Comparison of ENCODE assay signal across 26 cellular contexts in genomic region chr9:33300546-33300945, GRCh38. TPM values are rescaled to one million over a fixed set of nuclear protein-coding genes. Genes with fewer than 3 reads are reported as not detected.
DNase-seq lines count a peak whose midpoint lies in the region; ATAC-seq, FAIRE-seq and TF ChIP-seq lines count a peak whose summit lies in the region.
"Had no signal": no experiment of that assay in that cellular context is flagged by ENCODE, and none has a peak within 500 bp of the region (broad histone marks: within the 10 kb centered on the region; RNA-seq: fewer than 3 reads in every experiment).

No MANE protein-coding gene starts in this region.

- H3K27ac ChIP-seq in right lobe of liver (no peak overlapping the region), small intestine (ENCODE audit: low read depth in 1 of 2, low read length in 1 of 2) (no peak overlapping the region)
- H3K27ac ChIP-seq: A549, sigmoid colon, tibial artery had no signal

- H3K4me3 ChIP-seq in right lobe of liver (no peak overlapping the region), small intestine (ENCODE audit: low read depth in 1 of 2, low read length in 2 of 2) (no peak overlapping the region)
- H3K4me3 ChIP-seq: A549, GM12878, sigmoid colon, tibial artery had no signal

- no peak for TF ChIP-seq POLR2A in right lobe of liver (IDR thresholded peaks at IDR 0.05)

- H3K4me1 Mint-ChIP-seq in activated naive CD8-positive, alpha-beta T cell (ENCODE audit: low read depth) = peaks cover 54% of the 10 kb centered on the region
- peaks cover 46% of the 10 kb centered on the region for H3K4me1 Mint-ChIP-seq in activated naive CD8-positive, alpha-beta T cell treated with anti-CD3 and anti-CD28 coated beads, Interleukin-2, amount 50 U/mL, for 24 hours
- H3K4me1 Mint-ChIP-seq in activated T-helper 17 cell treated with anti-CD3 and anti-CD28 coated beads, Interleukin-2, amount 50 U/mL, for 72 hours = peaks cover 30% of the 10 kb centered on the region

- no peaks in the 10 kb centered on the region for H3K27me3 ChIP-seq in right lobe of liver
- H3K27me3 ChIP-seq in small intestine (ENCODE audit: control insufficient read depth in 2 of 2, insufficient read depth in 2 of 2, low read length in 2 of 2) = no peaks in the 10 kb centered on the region
- H3K27me3 ChIP-seq: sigmoid colon, tibial artery had no signal

- H3K4me3 Mint-ChIP-seq in activated naive CD8-positive, alpha-beta T cell = peak overlapping the region; percentile 46
- H3K4me3 Mint-ChIP-seq in activated naive CD8-positive, alpha-beta T cell treated with anti-CD3 and anti-CD28 coated beads, Interleukin-2, amount 50 U/mL, for 24 hours = no peak overlapping the region
- H3K4me3 Mint-ChIP-seq in activated T-helper 17 cell treated with anti-CD3 and anti-CD28 coated beads, Interleukin-2, amount 50 U/mL, for 72 hours = no peak overlapping the region
- H3K4me3 Mint-ChIP-seq: activated CD4-positive, alpha-beta T cell treated with anti-CD3 and anti-CD28 coated beads, Interleukin-2, amount 10 ng/mL, durations not matched to agents 24 days and 14 days; activated naive CD8-positive, alpha-beta T cell treated with anti-CD3 and anti-CD28 coated beads, Interleukin-2, amount 10 ng/mL, durations not matched to agents 7 days and 5 days; central memory CD8-positive, alpha-beta T cell; dendritic cell treated with granulocyte-macrophage colony-stimulating factor and Interleukin-4, amounts not matched to agents 40 ng/mL and 50 ng/mL, for 4 days; neural crest cell; stimulated activated naive CD8-positive, alpha-beta T cell treated with anti-CD3 and anti-CD28 coated beads, Interleukin-15, amount 100 ng/mL, for 72 hours had no signal

- no peak for DNase-seq in activated naive CD8-positive, alpha-beta T cell treated with anti-CD3 and anti-CD28 coated beads, Interleukin-2, amount 50 U/mL, for 24 hours
- DNase-seq in right lobe of liver (no peak), small intestine (peak; percentile 34), NCI-H748 treated with DMSO at 0.1 percent for 48 hours (lab: John Stamatoyannopoulos, UW) (no peak)
- DNase-seq: activated CD4-positive, alpha-beta T cell treated with anti-CD3 and anti-CD28 coated beads, Interleukin-2, amount 10 ng/mL, durations not matched to agents 24 days and 14 days; activated naive CD8-positive, alpha-beta T cell treated with anti-CD3 and anti-CD28 coated beads, Interleukin-2, amount 10 ng/mL, durations not matched to agents 7 days and 5 days; AML-193; CD4-positive, alpha-beta memory T cell; DMS 273 treated with DMSO at 0.1 percent for 48 hours; EL; Kasumi-1; NCI-H510A treated with DMSO at 0.1 percent for 48 hours; sigmoid colon; stimulated activated naive CD8-positive, alpha-beta T cell treated with anti-CD3 and anti-CD28 coated beads, Interleukin-15, amount 100 ng/mL, for 72 hours; tibial artery had no signal

- no peaks in the 10 kb centered on the region for H3K9me3 Mint-ChIP-seq in activated naive CD8-positive, alpha-beta T cell (ENCODE audit: low read depth)
- no peaks in the 10 kb centered on the region for H3K9me3 Mint-ChIP-seq in activated naive CD8-positive, alpha-beta T cell treated with anti-CD3 and anti-CD28 coated beads, Interleukin-2, amount 50 U/mL, for 24 hours
- no peaks in the 10 kb centered on the region for H3K9me3 Mint-ChIP-seq in activated T-helper 17 cell treated with anti-CD3 and anti-CD28 coated beads, Interleukin-2, amount 50 U/mL, for 72 hours
- H3K9me3 Mint-ChIP-seq: activated CD4-positive, alpha-beta T cell treated with anti-CD3 and anti-CD28 coated beads, Interleukin-2, amount 10 ng/mL, durations not matched to agents 24 days and 14 days; activated naive CD8-positive, alpha-beta T cell treated with anti-CD3 and anti-CD28 coated beads, Interleukin-2, amount 10 ng/mL, durations not matched to agents 7 days and 5 days; central memory CD8-positive, alpha-beta T cell; dendritic cell treated with granulocyte-macrophage colony-stimulating factor and Interleukin-4, amounts not matched to agents 40 ng/mL and 50 ng/mL, for 4 days; neural crest cell; stimulated activated naive CD8-positive, alpha-beta T cell treated with anti-CD3 and anti-CD28 coated beads, Interleukin-15, amount 100 ng/mL, for 72 hours had no signal

- no CpG with 5 or more reads among the region's 2 CpGs for WGBS in right lobe of liver (ENCODE audit: insufficient coverage, low coverage, low lambda C conversion rate, missing lambda C conversion rate)
- 47 to 76% (median 56%) methylated on average over 2 of the region's 2 CpGs for WGBS in small intestine, 3 donors

- H3K36me3 Mint-ChIP-seq in activated naive CD8-positive, alpha-beta T cell = peaks cover 24% of the 10 kb centered on the region
- H3K36me3 Mint-ChIP-seq in activated naive CD8-positive, alpha-beta T cell treated with anti-CD3 and anti-CD28 coated beads, Interleukin-2, amount 50 U/mL, for 24 hours (ENCODE audit: low read depth) = peaks cover 63% of the 10 kb centered on the region
- no peaks in the 10 kb centered on the region for H3K36me3 Mint-ChIP-seq in activated T-helper 17 cell treated with anti-CD3 and anti-CD28 coated beads, Interleukin-2, amount 50 U/mL, for 72 hours (ENCODE audit: low read depth)

- H3K4me1 ChIP-seq in right lobe of liver = peaks cover 0 to 52% (median 20%) of the 10 kb centered on the region in 4 donors
- H3K4me1 ChIP-seq in small intestine (ENCODE audit: control insufficient read depth in 2 of 2, insufficient read depth in 1 of 2, low read depth in 1 of 2, low read length in 1 of 2) = peaks cover 6 to 15% of the 10 kb centered on the region in 2 donors

- TF ChIP-seq CTCF in right lobe of liver (IDR thresholded peaks at IDR 0.05) = no peak

- H3K27me3 Mint-ChIP-seq in activated naive CD8-positive, alpha-beta T cell = no peaks in the 10 kb centered on the region
- H3K27me3 Mint-ChIP-seq in activated naive CD8-positive, alpha-beta T cell treated with anti-CD3 and anti-CD28 coated beads, Interleukin-2, amount 50 U/mL, for 24 hours = no peaks in the 10 kb centered on the region
- H3K27me3 Mint-ChIP-seq in activated T-helper 17 cell treated with anti-CD3 and anti-CD28 coated beads, Interleukin-2, amount 50 U/mL, for 72 hours = no peaks in the 10 kb centered on the region
- H3K27me3 Mint-ChIP-seq: activated CD4-positive, alpha-beta T cell treated with anti-CD3 and anti-CD28 coated beads, Interleukin-2, amount 10 ng/mL, durations not matched to agents 24 days and 14 days; activated naive CD8-positive, alpha-beta T cell treated with anti-CD3 and anti-CD28 coated beads, Interleukin-2, amount 10 ng/mL, durations not matched to agents 7 days and 5 days; CD4-positive, alpha-beta memory T cell; central memory CD8-positive, alpha-beta T cell; dendritic cell treated with granulocyte-macrophage colony-stimulating factor and Interleukin-4, amounts not matched to agents 40 ng/mL and 50 ng/mL, for 4 days; stimulated activated naive CD8-positive, alpha-beta T cell treated with anti-CD3 and anti-CD28 coated beads, Interleukin-15, amount 100 ng/mL, for 72 hours had no signal

- intact Hi-C loops in right lobe of liver (cut with DNase I) = no loop called here

- ATAC-seq in activated naive CD8-positive, alpha-beta T cell treated with anti-CD3 and anti-CD28 coated beads, Interleukin-2, amount 50 U/mL, for 24 hours = no peak
- no peak for ATAC-seq in activated T-helper 17 cell treated with anti-CD3 and anti-CD28 coated beads, Interleukin-2, amount 50 U/mL, for 72 hours (replicated peaks)
- ATAC-seq in right lobe of liver (peak; percentile 71 to 80 (median 75)), GM21528 (IDR thresholded peaks at IDR 0.05; ENCODE audit: low FRiP score, unreplicated experiment) (no peak), GM18519 (IDR thresholded peaks at IDR 0.05; ENCODE audit: low FRiP score, unreplicated experiment) (no peak)
- ATAC-seq: GM12878; stimulated activated naive CD8-positive, alpha-beta T cell treated with anti-CD3 and anti-CD28 coated beads, Interleukin-15, amount 100 ng/mL, for 72 hours had no signal

- peaks cover 20 to 85% (median 51%) of the 10 kb centered on the region in 4 donors for H3K36me3 ChIP-seq in right lobe of liver
- H3K36me3 ChIP-seq in small intestine (ENCODE audit: control insufficient read depth in 2 of 2, insufficient read depth in 2 of 2, low read length in 2 of 2) = peaks cover 16 to 29% of the 10 kb centered on the region in 2 donors

- H3K9me3 ChIP-seq in right lobe of liver = no peaks in the 10 kb centered on the region
- H3K9me3 ChIP-seq in small intestine (ENCODE audit: control insufficient read depth, low read depth) = no peaks in the 10 kb centered on the region
- H3K9me3 ChIP-seq: A549, sigmoid colon, tibial artery had no signal

- no peak for FAIRE-seq in small intestine (lab: Jason Lieb, UNC)
- FAIRE-seq: A549, astrocyte, endometrium, GM12878 had no signal

- H3K27ac Mint-ChIP-seq in activated naive CD8-positive, alpha-beta T cell = no peak overlapping the region
- no peak overlapping the region for H3K27ac Mint-ChIP-seq in activated naive CD8-positive, alpha-beta T cell treated with anti-CD3 and anti-CD28 coated beads, Interleukin-2, amount 50 U/mL, for 24 hours
- peak overlapping the region; percentile 21 for H3K27ac Mint-ChIP-seq in activated T-helper 17 cell treated with anti-CD3 and anti-CD28 coated beads, Interleukin-2, amount 50 U/mL, for 72 hours
- H3K27ac Mint-ChIP-seq: activated CD4-positive, alpha-beta T cell treated with anti-CD3 and anti-CD28 coated beads, Interleukin-2, amount 10 ng/mL, durations not matched to agents 24 days and 14 days; activated naive CD8-positive, alpha-beta T cell treated with anti-CD3 and anti-CD28 coated beads, Interleukin-2, amount 10 ng/mL, durations not matched to agents 7 days and 5 days; dendritic cell treated with granulocyte-macrophage colony-stimulating factor and Interleukin-4, amounts not matched to agents 40 ng/mL and 50 ng/mL, for 4 days; stimulated activated naive CD8-positive, alpha-beta T cell treated with anti-CD3 and anti-CD28 coated beads, Interleukin-15, amount 100 ng/mL, for 72 hours had no signal

RNA-seq across cellular contexts. Expression of gene NFX1, which starts 10.2 kb away (rescaled TPM):
- total RNA-seq in activated T-helper 17 cell treated with anti-CD3 and anti-CD28 coated beads, Interleukin-2, amount 50 U/mL, for 72 hours = 10 to 100 TPM; 32.0 to 56.5 TPM
- total RNA-seq in right lobe of liver = 10 to 100 TPM; 22.6 to 29.2 (median 24.8) TPM
- 10 to 100 TPM; 12.6 to 23.5 (median 20.8) TPM for polyA plus RNA-seq in small intestine

RNA-seq across cellular contexts. Expression of gene CHMP5, which starts 35.7 kb away (rescaled TPM):
- total RNA-seq in activated T-helper 17 cell treated with anti-CD3 and anti-CD28 coated beads, Interleukin-2, amount 50 U/mL, for 72 hours = 10 to 100 TPM; 54.7 to 70.0 TPM
- 10 to 100 TPM; 19.7 to 30.3 (median 26.0) TPM for total RNA-seq in right lobe of liver
- 100 to 1,000 TPM in 2 of 3 donors, 10 to 100 TPM in 1; 78.1 to 212 (median 185) TPM for polyA plus RNA-seq in small intestine

RNA-seq across cellular contexts. Expression of gene BAG1, which starts 36.0 kb away (rescaled TPM):
- total RNA-seq in activated T-helper 17 cell treated with anti-CD3 and anti-CD28 coated beads, Interleukin-2, amount 50 U/mL, for 72 hours = 10 to 100 TPM; 41.2 to 95.2 TPM
- total RNA-seq in right lobe of liver = 10 to 100 TPM; 28.8 to 42.6 (median 38.1) TPM
- polyA plus RNA-seq in small intestine = 100 to 1,000 TPM; 104 to 194 (median 160) TPM

Comparison
In these comparisons a context has a peak if more than half of its experiments do, and no peak if none do; other contexts are left out.
1. ATAC-seq: peak in right lobe of liver (4 of 4); none in activated naive CD8-positive, alpha-beta T cell treated with anti-CD3 and anti-CD28 coated beads, Interleukin-2, amount 50 U/mL, for 24 hours (single experiment), activated T-helper 17 cell treated with anti-CD3 and anti-CD28 coated beads, Interleukin-2, amount 50 U/mL, for 72 hours (single experiment), GM21528 (single experiment) and GM18519 (single experiment).